Comparison of ENCODE assay signal across 24 cellular contexts in the genomic region with DNA sequence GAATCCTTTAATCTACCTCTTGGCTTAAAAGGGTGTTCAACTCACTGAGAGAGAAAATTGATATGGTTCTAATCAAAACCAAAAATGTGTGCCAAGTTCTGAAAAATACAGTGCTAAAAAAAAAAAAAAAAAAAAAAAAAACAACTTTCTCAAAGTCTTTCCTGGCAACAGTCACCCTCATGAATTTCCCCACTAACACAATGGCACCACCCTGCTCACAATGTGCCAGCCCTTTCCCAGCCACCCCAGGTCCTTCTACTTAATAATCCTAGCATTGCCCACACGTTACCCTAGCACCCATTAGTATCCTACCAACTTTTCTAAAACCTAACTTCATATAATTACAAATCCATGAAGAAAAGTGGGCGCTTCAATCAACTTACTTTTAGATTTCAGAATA.
"Had no signal": no experiment of that assay in that cellular context is flagged by ENCODE, and none has a peak within 500 bp of the region (broad histone marks: within the 10 kb centered on the region; RNA-seq: fewer than 3 reads in every experiment).

No MANE protein-coding gene starts in this region.

- H3K27ac ChIP-seq: gastrocnemius medialis, lower lobe of right lung, neutrophil, parathyroid adenoma, prostate gland, right atrium auricular region, testis, tibial artery had no signal

- H3K4me3 Mint-ChIP-seq: effector memory CD8-positive, alpha-beta T cell; natural killer cell treated with Interleukin-12 subunit alpha and Interleukin-12 subunit beta and Interleukin-15 and Interleukin-18, amount 100 ng/mL, for 72 hours; neural crest cell; type B pancreatic cell had no signal

- H3K9me3 Mint-ChIP-seq: effector memory CD8-positive, alpha-beta T cell; natural killer cell treated with Interleukin-12 subunit alpha and Interleukin-12 subunit beta and Interleukin-15 and Interleukin-18, amount 100 ng/mL, for 72 hours; neural crest cell had no signal

- H3K27ac Mint-ChIP-seq: effector memory CD8-positive, alpha-beta T cell; natural killer cell treated with Interleukin-12 subunit alpha and Interleukin-12 subunit beta and Interleukin-15 and Interleukin-18, amount 100 ng/mL, for 72 hours; type B pancreatic cell had no signal

- DNase-seq: cortex of kidney; effector memory CD8-positive, alpha-beta T cell; erythroblast; foreskin fibroblast; gastrocnemius medialis; head of caudate nucleus; left ventricle myocardium superior; lower lobe of right lung; stimulated activated CD4-positive, alpha-beta T cell treated with anti-CD3 and anti-CD28 coated beads, Interleukin-12 subunit alpha, Interleukin-12 subunit beta, amount 100 ng/mL, for 4 hours; stimulated activated CD4-positive, alpha-beta T cell treated with anti-CD3 and anti-CD28 coated beads, Interleukin-1b, Interleukin-23, amount 100 ng/mL, for 48 hours; stimulated activated CD4-positive, alpha-beta T cell treated with anti-CD3 and anti-CD28 coated beads, Interleukin-4, amount 100 ng/mL, for 1 hour; stimulated activated CD8-positive, alpha-beta memory T cell treated with anti-CD3 and anti-CD28 coated beads, Interleukin-4, amount 100 ng/mL, for 48 hours; stimulated activated naive CD8-positive, alpha-beta T cell treated with anti-CD3 and anti-CD28 coated beads, Interleukin-15, Interleukin-2, amounts not matched to agents 100 U/mL and 50 U/mL, for 24 hours; testis; tibial artery had no signal

- H3K9me3 ChIP-seq: gastrocnemius medialis, lower lobe of right lung, neutrophil, prostate gland, right atrium auricular region, testis, tibial artery had no signal

- H3K27me3 Mint-ChIP-seq: effector memory CD8-positive, alpha-beta T cell had no signal

- ATAC-seq: effector memory CD8-positive, alpha-beta T cell; gastrocnemius medialis; left ventricle myocardium superior; lower lobe of right lung; natural killer cell treated with Interleukin-12 subunit alpha and Interleukin-12 subunit beta and Interleukin-15 and Interleukin-18, amount 100 ng/mL, for 72 hours; sciatic nerve; stimulated activated naive CD8-positive, alpha-beta T cell treated with anti-CD3 and anti-CD28 coated beads, Interleukin-15, Interleukin-2, amounts not matched to agents 100 U/mL and 50 U/mL, for 24 hours had no signal

- H3K4me3 ChIP-seq: gastrocnemius medialis, lower lobe of right lung, prostate gland, right atrium auricular region, smooth muscle cell, testis, tibial artery had no signal

- H3K36me3 Mint-ChIP-seq: natural killer cell treated with Interleukin-12 subunit alpha and Interleukin-12 subunit beta and Interleukin-15 and Interleukin-18, amount 100 ng/mL, for 72 hours had no signal

- H3K4me1 ChIP-seq: gastrocnemius medialis, parathyroid adenoma, prostate gland, right atrium auricular region, tibial artery had no signal

- H3K36me3 ChIP-seq: gastrocnemius medialis, lower lobe of right lung, neutrophil, prostate gland, right atrium auricular region, tibial artery had no signal
